ENCODE assay signal across 8 cellular contexts in genomic region chr6:44001318-44001868, GRCh38.
DNase-seq lines count a peak whose midpoint lies in the region; ATAC-seq, FAIRE-seq and TF ChIP-seq lines count a peak whose summit lies in the region.

No MANE protein-coding gene starts in this region.

- no peak for FAIRE-seq in GM19239 (lab: Jason Lieb, UNC)

- peak overlapping the region; percentile 50 for H3K4me3 ChIP-seq in retinal pigment epithelial cell (ENCODE audit: low read length)

- peak; percentile 27 for DNase-seq in COLO829 (ENCODE audit: low spot score)
- peak; percentile 57 for DNase-seq in GM19239 (ENCODE audit: insufficient read length, low spot score)
- DNase-seq in OCI-M1 (lab: John Stamatoyannopoulos, UW): peak; percentile 76
- peak; percentile 73 to 81 for DNase-seq in erythroblast (lab: John Stamatoyannopoulos, UW)
- DNase-seq in retinal pigment epithelial cell (ENCODE audit: low read depth): no peak
- DNase-seq in amniotic stem cell (lab: John Stamatoyannopoulos, UW): no peak
- DNase-seq in cerebellar nuclear complex (lab: John Stamatoyannopoulos, UW): no peak

- peak; percentile 82 for TF ChIP-seq CTCF in retinal pigment epithelial cell (conservative IDR thresholded peaks at IDR 0.05; ENCODE audit: low read depth, low read length)

- TF ChIP-seq POLR2A in erythroblast (IDR thresholded peaks at IDR 0.05; ENCODE audit: low read length): peak; percentile 90

- no peak for ATAC-seq in HG02610 (IDR thresholded peaks at IDR 0.05; ENCODE audit: unreplicated experiment)

Comparison
In these comparisons a context has a peak if more than half of its experiments do, and no peak if none do; other contexts are left out.
1. DNase-seq: peak in COLO829 (single experiment), GM19239 (single experiment), OCI-M1 (single experiment) and erythroblast (2 of 2); none in retinal pigment epithelial cell (single experiment), amniotic stem cell (single experiment) and cerebellar nuclear complex (0 of 2).